In genomic region chr3:136350557-136350956, GRCh38 we compare ENCODE assay signal across 17 cellular contexts.
DNase-seq lines count a peak whose midpoint lies in the region; ATAC-seq, FAIRE-seq and TF ChIP-seq lines count a peak whose summit lies in the region.
"Had no signal": no experiment of that assay in that cellular context is flagged by ENCODE, and none has a peak within 500 bp of the region (broad histone marks: within the 10 kb centered on the region; RNA-seq: fewer than 3 reads in every experiment).

No MANE protein-coding gene starts in this region.

- H2BK120ac ChIP-seq in H9 (ENCODE audit: low read depth, low read length, poor library complexity, severe bottlenecking) = no peak overlapping the region

- CTCF ChIA-PET in A549 (lab: Yijun Ruan, JAX) (interaction anchor here (0.7 to 1.9 kb wide), 4 partner anchors 13 to 663 kb away, joined by 3 to 7 read pairs (median 4); partner anchors contain the start of gene STAG1), WTC11 (lab: Charles Lee) (interaction anchor here (1.6 to 2.3 kb wide), 2 partner anchors 41 to 274 kb away, joined by 4 to 14 read pairs; no protein-coding TSS in a partner anchor)

- H2BK12ac ChIP-seq in H9 (ENCODE audit: insufficient read length, low read depth, low read length) = no peak overlapping the region

- no peak overlapping the region for H2AK5ac ChIP-seq in H9 (ENCODE audit: insufficient read length, low read length)

- H3K56ac ChIP-seq in H9 (ENCODE audit: insufficient read length, low read depth, low read length) = no peak overlapping the region

- no peaks in the 10 kb centered on the region; a peak in 1 of 5 replicates for H3K9me3 Mint-ChIP-seq in H9
- H3K9me3 Mint-ChIP-seq in WTC11 = peaks cover 2% of the 10 kb centered on the region; the same call in 1 of the 2 replicates

- POLR2A ChIA-PET in A549 (lab: Yijun Ruan, JAX) = no interaction called here
- POLR2A ChIA-PET in WTC11 (lab: Charles Lee) = no interaction called here

- no peak overlapping the region for H2AFZ ChIP-seq in H9 (ENCODE audit: low read length)

- H3K79me2 ChIP-seq in H9 (ENCODE audit: insufficient read depth, low read length) = no peaks in the 10 kb centered on the region

- H3K18ac ChIP-seq in H9 (ENCODE audit: insufficient read length, low read depth, low read length) = no peak overlapping the region

- no peak for TF ChIP-seq RAD21 in A549 (conservative IDR thresholded peaks at IDR 0.05 in 1 of 2, IDR thresholded peaks at IDR 0.05 in 1 of 2)

- peaks cover 8 to 11% of the 10 kb centered on the region in 2 experiments for H3K4me1 Mint-ChIP-seq in H9
- peaks cover 13% of the 10 kb centered on the region for H3K4me1 Mint-ChIP-seq in WTC11
- H3K4me1 Mint-ChIP-seq: stimulated activated naive B cell treated with anti-CD40 and anti-IgM and Interleukin-4, amounts not matched to agents 10 μg/mL and 1 μg/mL and 100 μg/mL, for 72 hours had no signal

- no peaks in the 10 kb centered on the region for H3K27me3 Mint-ChIP-seq in H9 (ENCODE audit: low read depth)
- H3K27me3 Mint-ChIP-seq in WTC11 (ENCODE audit: low read depth) = no peaks in the 10 kb centered on the region
- H3K27me3 Mint-ChIP-seq: stimulated activated naive B cell treated with anti-CD40 and anti-IgM and Interleukin-4, amounts not matched to agents 10 μg/mL and 1 μg/mL and 100 μg/mL, for 72 hours had no signal

- no peak overlapping the region for H3K23ac ChIP-seq in H9 (ENCODE audit: insufficient read length, low read depth, low read length)

- no peaks in the 10 kb centered on the region for H3K23me2 ChIP-seq in H9 (ENCODE audit: insufficient read length, low read depth, low read length, poor library complexity, severe bottlenecking)

- ATAC-seq in A549 = peak in 1 of 2 experiments; percentile 24; a peak in 2 of 6 replicates
- no peak for ATAC-seq in WTC11
- ATAC-seq: PC-3; stimulated activated naive B cell treated with anti-CD40 and anti-IgM and Interleukin-4, amounts not matched to agents 10 μg/mL and 1 μg/mL and 100 μg/mL, for 72 hours had no signal

- WGBS in A549 (ENCODE audit: missing lambda C conversion rate) = 85% methylated on average over 2 of the region's 2 CpGs
- no CpG with 5 or more reads among the region's 2 CpGs for WGBS in H9 (ENCODE audit: extremely low coverage, insufficient read length, low lambda C conversion rate)
- 83% methylated on average over 2 of the region's 2 CpGs; no CpG with 5 or more reads in 1 of the 2 experiments for WGBS in mesodermal cell (ENCODE audit: insufficient coverage in 2 of 2), 2 experiments

- H3K9me3 ChIP-seq in A549 (no peaks in the 10 kb centered on the region), H9 (ENCODE audit: control insufficient read depth, low read depth, low read length) (no peaks in the 10 kb centered on the region), mesodermal cell (ENCODE audit: control insufficient read depth, low read length) (no peaks in the 10 kb centered on the region), WERI-Rb-1 (ENCODE audit: severe bottlenecking) (no peaks in the 10 kb centered on the region)

- no peak overlapping the region for H2BK15ac ChIP-seq in H9 (ENCODE audit: low read depth, low read length)

- H3K27me3 ChIP-seq in H9 (ENCODE audit: insufficient read depth, low read length) (no peaks in the 10 kb centered on the region), WERI-Rb-1 (ENCODE audit: insufficient read depth, low read depth, severe bottlenecking) (no peaks in the 10 kb centered on the region)

- no peak for TF ChIP-seq POLR2A in A549 (IDR thresholded peaks at IDR 0.05; ENCODE audit: low read length)

- H3K36me3 ChIP-seq in mesodermal cell (ENCODE audit: control insufficient read depth, insufficient read depth, low read length) (peaks cover 6% of the 10 kb centered on the region), WERI-Rb-1 (peaks cover 8% of the 10 kb centered on the region)

- H3K4ac ChIP-seq in H9 (ENCODE audit: low read depth, low read length) = no peak overlapping the region

- peak overlapping the region; percentile 51 for H3K4me2 ChIP-seq in A549
- no peak overlapping the region for H3K4me2 ChIP-seq in H9 (ENCODE audit: insufficient read depth, insufficient read length, low read length)

- DNase-seq in A549 (ENCODE audit: low read depth in 1 of 2, low spot score in 1 of 2) (no peak), H9 (no peak), cardiac fibroblast (ENCODE audit: low read depth in 2 of 2) (peak; percentile 66 to 82), WTC11 (ENCODE audit: low spot score) (no peak), NCI-H1436 (lab: John Stamatoyannopoulos, UW) (no peak), WERI-Rb-1 (no peak)
- DNase-seq in effector CD8-positive, alpha-beta T cell (lab: John Stamatoyannopoulos, UW) = no peak
- DNase-seq: activated naive CD4-positive, alpha-beta T cell treated with anti-CD3 and anti-CD28 coated beads, Interleukin-2, amount 50 U/mL, for 16 hours; AML-193; DMS79 treated with DMSO at 0.1 percent for 48 hours; foreskin melanocyte; NCI-H1092 treated with DMSO at 0.1 percent for 48 hours; NCI-H446 treated with DMSO at 0.1 percent for 48 hours; stimulated activated CD4-positive, alpha-beta T cell treated with anti-CD3 and anti-CD28 coated beads, Interleukin-2, amount 100 ng/mL, for 48 hours; stimulated activated naive B cell treated with anti-CD40 and anti-IgM and Interleukin-4, amounts not matched to agents 10 μg/mL and 1 μg/mL and 100 μg/mL, for 72 hours had no signal

- no peak overlapping the region for H4K5ac ChIP-seq in H9 (ENCODE audit: insufficient read length, low read depth, low read length)

- no peaks in the 10 kb centered on the region for H4K20me1 ChIP-seq in H9 (ENCODE audit: control insufficient read depth, insufficient read depth, insufficient read length)

- no peak overlapping the region for H3T11ph ChIP-seq in H9 (ENCODE audit: low read length)

- no peak for TF ChIP-seq CTCF in A549 (IDR thresholded peaks at IDR 0.05)
- no peak for TF ChIP-seq CTCF in H9 (conservative IDR thresholded peaks at IDR 0.05)
- TF ChIP-seq CTCF in cardiac fibroblast (IDR thresholded peaks at IDR 0.05; ENCODE audit: low read depth, low read length) = no peak
- TF ChIP-seq CTCF in WTC11 (IDR thresholded peaks at IDR 0.05) = no peak
- TF ChIP-seq CTCF in WERI-Rb-1 (IDR thresholded peaks at IDR 0.05; ENCODE audit: low read depth, low read length) = no peak

- H3K79me1 ChIP-seq in H9 (ENCODE audit: insufficient read depth, low read depth, low read length, poor library complexity, severe bottlenecking) = peaks cover 4% of the 10 kb centered on the region

- FAIRE-seq in A549 (lab: Jason Lieb, UNC) = no peak

- no peak overlapping the region for H3K9ac ChIP-seq in H9 (ENCODE audit: extremely low read depth, insufficient read length, low read length)

- no peak overlapping the region for H4K91ac ChIP-seq in H9 (ENCODE audit: insufficient read length, low read depth, low read length)

- H3K4me3 Mint-ChIP-seq in H9 (no peak overlapping the region), WTC11 (no peak overlapping the region)
- H3K4me3 Mint-ChIP-seq: stimulated activated naive B cell treated with anti-CD40 and anti-IgM and Interleukin-4, amounts not matched to agents 10 μg/mL and 1 μg/mL and 100 μg/mL, for 72 hours had no signal

- H3K4me1 ChIP-seq in A549 = peaks cover 13% of the 10 kb centered on the region
- no peaks in the 10 kb centered on the region for H3K4me1 ChIP-seq in H9 (ENCODE audit: insufficient read depth, low read length)
- peaks cover 17% of the 10 kb centered on the region for H3K4me1 ChIP-seq in mesodermal cell (ENCODE audit: control insufficient read depth, insufficient read depth, low read length, poor library complexity, severe bottlenecking)

- no peak overlapping the region for H2BK20ac ChIP-seq in H9 (ENCODE audit: low read depth, low read length, poor library complexity, severe bottlenecking)

- no peak for TF ChIP-seq EP300 in A549 (IDR thresholded peaks at IDR 0.05)

- H3K4me3 ChIP-seq in A549 (no peak overlapping the region), cardiac fibroblast (replicated peaks in 1 of 2; ENCODE audit: low read depth in 2 of 2, low read length in 2 of 2) (no peak overlapping the region), mesodermal cell (ENCODE audit: extremely low read depth, insufficient read depth, low read length, poor library complexity, severe bottlenecking) (no peak overlapping the region), WERI-Rb-1 (ENCODE audit: low read depth, low read length) (no peak overlapping the region)

- peaks cover 0 to 11% (median 8%) of the 10 kb centered on the region in 3 experiments; a peak in 5 of 7 replicates for H3K36me3 Mint-ChIP-seq in H9 (ENCODE audit: insufficient read depth in 1 of 3, low read depth in 3 of 3)
- peaks cover 3% of the 10 kb centered on the region; the same call in 1 of the 2 replicates for H3K36me3 Mint-ChIP-seq in WTC11

- no peak overlapping the region for H4K8ac ChIP-seq in H9 (replicated peaks; ENCODE audit: insufficient read length, low read depth, low read length)

- H3K14ac ChIP-seq in H9 (ENCODE audit: insufficient read depth, low read length) = no peak overlapping the region

- no peak overlapping the region for H2BK5ac ChIP-seq in H9 (ENCODE audit: insufficient read length, low read length)

- H3K27ac ChIP-seq in A549 (peak overlapping the region in 1 of 2 experiments; percentile 75; a peak in 3 of 6 replicates), H9 (ENCODE audit: insufficient read length, low read depth, low read length) (no peak overlapping the region), mesodermal cell (ENCODE audit: low read depth, low read length, severe bottlenecking) (peak overlapping the region; percentile 61), WERI-Rb-1 (no peak overlapping the region)

- H3K27ac Mint-ChIP-seq in H9 = peak overlapping the region in 2 of 3 experiments; percentile 21 to 64; a peak in 2 of 7 replicates
- no peak overlapping the region for H3K27ac Mint-ChIP-seq in WTC11
- H3K27ac Mint-ChIP-seq: stimulated activated naive B cell treated with anti-CD40 and anti-IgM and Interleukin-4, amounts not matched to agents 10 μg/mL and 1 μg/mL and 100 μg/mL, for 72 hours had no signal

TF ChIP-seq in A549, 52 proteins besides CTCF, POLR2A, EP300 and RAD21 (continues in another document):
- no peak for TF ChIP-seq HES2 (IDR thresholded peaks at IDR 0.05)

TF ChIP-seq in WTC11, 78 proteins besides CTCF, POLR2A, EP300 and RAD21 (continues in another document):
- TF ChIP-seq ELF4 (CRISPR knock-in tag; IDR thresholded peaks at IDR 0.05; ENCODE audit: low read depth) = no peak
- TF ChIP-seq ZNF317 (CRISPR knock-in tag; IDR thresholded peaks at IDR 0.05; ENCODE audit: borderline replicate concordance, low read depth) = no peak
- no peak for TF ChIP-seq ZBTB21 (CRISPR knock-in tag; IDR thresholded peaks at IDR 0.05; ENCODE audit: borderline replicate concordance)
- TF ChIP-seq CBFB (CRISPR knock-in tag; IDR thresholded peaks at IDR 0.05; ENCODE audit: low read depth) = no peak

Comparison
In these comparisons a context has a peak if more than half of its experiments do, and no peak if none do; other contexts are left out.
1. DNase-seq: peak in cardiac fibroblast (2 of 2); none in A549 (0 of 2), H9 (single experiment), WTC11 (single experiment), effector CD8-positive, alpha-beta T cell (single experiment), NCI-H1436 (single experiment) and WERI-Rb-1 (single experiment).